20 cellular contexts compared by ENCODE assay signal in genomic region chr18:6994053-6994452, GRCh38.
A peak's percentile ranks its signal among the peaks of the same experiment; 100 is the strongest.
DNase-seq lines count a peak whose midpoint lies in the region; ATAC-seq and TF ChIP-seq lines count a peak whose summit lies in the region.
"Had no signal": no experiment of that assay in that cellular context is flagged by ENCODE, and none has a peak within 500 bp of the region (broad histone marks: within the 10 kb centered on the region; RNA-seq: fewer than 3 reads in every experiment).

No MANE protein-coding gene starts in this region.

- H3K36me3 Mint-ChIP-seq in endodermal cell (ENCODE audit: low read depth) (peaks cover 76% of the 10 kb centered on the region), Caco-2 (ENCODE audit: insufficient read depth, unreplicated experiment) (peaks cover 53% of the 10 kb centered on the region)
- H3K36me3 Mint-ChIP-seq: activated naive CD8-positive, alpha-beta T cell had no signal

- H3K9ac ChIP-seq in endodermal cell (ENCODE audit: extremely low read depth, low read length, poor library complexity, severe bottlenecking) = no peak overlapping the region
- H3K9ac ChIP-seq: parathyroid adenoma had no signal

- intact Hi-C loops in Right ventricle myocardium inferior (cut with DNase I) = no loop called here
- intact Hi-C loops in left lung (cut with DNase I) = no loop called here
- intact Hi-C loops in Caco-2 (cut with micrococcal nuclease; ENCODE audit: unreplicated experiment) = no loop called here

- POLR2A ChIA-PET in Caco-2 (lab: Charles Lee) = no interaction called here

- H3K27me3 Mint-ChIP-seq in endodermal cell (ENCODE audit: insufficient read depth) = no peaks in the 10 kb centered on the region
- no peaks in the 10 kb centered on the region for H3K27me3 Mint-ChIP-seq in Caco-2 (ENCODE audit: insufficient read depth, unreplicated experiment)
- H3K27me3 Mint-ChIP-seq: activated CD8-positive, alpha-beta T cell treated with anti-CD3 and anti-CD28 coated beads for 36 hours; activated naive CD8-positive, alpha-beta T cell had no signal

- CTCF ChIA-PET in Caco-2 (lab: Charles Lee) = interaction anchor here (1.4 kb wide), 1 partner anchor 74 kb away, joined by 6 read pairs; no protein-coding TSS in a partner anchor

- peak; percentile 29 to 48 for DNase-seq in cardiac muscle cell (ENCODE audit: low read depth in 1 of 2, low spot score in 1 of 2)
- DNase-seq in Right ventricle myocardium inferior (ENCODE audit: missing footprints) = no peak
- peak; percentile 49 for DNase-seq in endodermal cell
- no peak for DNase-seq in left lung
- no peak for DNase-seq in activated CD4-positive, alpha-beta T cell treated with anti-CD3 and anti-CD28 coated beads, Interleukin-2, amount 50 U/mL, for 1 hour
- no peak for DNase-seq in NCI-H128 (lab: John Stamatoyannopoulos, UW; ENCODE audit: unreplicated experiment)
- DNase-seq in retina = no peak
- DNase-seq in Caco-2 = no peak
- DNase-seq: activated CD8-positive, alpha-beta T cell treated with anti-CD3 and anti-CD28 coated beads for 36 hours; activated T-cell treated with anti-CD3 and anti-CD28 coated beads, Interleukin-2, amount 50 U/mL, for 48 hours; CD4-positive, alpha-beta T cell; DMS53; NCI-H1436; NCI-H345; NK-92 treated with Interleukin-12 subunit alpha and Interleukin-12 subunit beta, amount 100 ng/mL, for 24 hours; SW 1271 had no signal

- H3K9me3 ChIP-seq in cardiac muscle cell (ENCODE audit: low read depth) = no peaks in the 10 kb centered on the region
- no peaks in the 10 kb centered on the region for H3K9me3 ChIP-seq in endodermal cell (ENCODE audit: control insufficient read depth, low read length)
- no peaks in the 10 kb centered on the region for H3K9me3 ChIP-seq in left lung
- no peaks in the 10 kb centered on the region for H3K9me3 ChIP-seq in Caco-2
- H3K9me3 ChIP-seq: thoracic aorta had no signal

- BruUV-seq in Caco-2 (replicated peaks; lab: Mats Ljungman, UMichigan) = no TSS peak

- TF ChIP-seq CTCF in cardiac muscle cell (IDR thresholded peaks at IDR 0.05; ENCODE audit: low read depth, low read length) (no peak), endodermal cell (conservative IDR thresholded peaks at IDR 0.05) (no peak), left lung (IDR thresholded peaks at IDR 0.05) (no peak), Caco-2 (IDR thresholded peaks at IDR 0.05; ENCODE audit: insufficient read depth in 1 of 2, low read depth in 1 of 2, low read length in 1 of 2, severe bottlenecking in 1 of 2, unreplicated experiment in 1 of 2) (no peak)

- WGBS in endodermal cell (ENCODE audit: insufficient coverage in 1 of 2, insufficient read length in 1 of 2), 2 experiments = 87 to 100% methylated on average over 1 to 4 of the region's 5 CpGs

- H3K27ac Mint-ChIP-seq in endodermal cell = peak overlapping the region; percentile 52
- H3K27ac Mint-ChIP-seq in Caco-2 (ENCODE audit: unreplicated experiment) = no peak overlapping the region
- H3K27ac Mint-ChIP-seq: activated CD8-positive, alpha-beta T cell treated with anti-CD3 and anti-CD28 coated beads for 36 hours; activated naive CD8-positive, alpha-beta T cell; CD4-positive, alpha-beta T cell had no signal

- no peak overlapping the region for H3K4me3 Mint-ChIP-seq in endodermal cell
- no peak overlapping the region for H3K4me3 Mint-ChIP-seq in Caco-2 (ENCODE audit: unreplicated experiment)
- H3K4me3 Mint-ChIP-seq: activated CD8-positive, alpha-beta T cell treated with anti-CD3 and anti-CD28 coated beads for 36 hours; activated naive CD8-positive, alpha-beta T cell; CD4-positive, alpha-beta T cell had no signal

- H3K4me3 ChIP-seq in cardiac muscle cell (no peak overlapping the region), endodermal cell (ENCODE audit: low read length) (no peak overlapping the region), left lung (no peak overlapping the region), Caco-2 (ENCODE audit: low read depth, low read length) (no peak overlapping the region)
- H3K4me3 ChIP-seq: thoracic aorta had no signal

- H3K27ac ChIP-seq in cardiac muscle cell (peak overlapping the region; percentile 83), endodermal cell (ENCODE audit: low read depth, low read length) (no peak overlapping the region), left lung (no peak overlapping the region)
- H3K27ac ChIP-seq: parathyroid adenoma, thoracic aorta had no signal

- H3K9me3 Mint-ChIP-seq in endodermal cell (no peaks in the 10 kb centered on the region), Caco-2 (ENCODE audit: unreplicated experiment) (no peaks in the 10 kb centered on the region)
- H3K9me3 Mint-ChIP-seq: activated CD8-positive, alpha-beta T cell treated with anti-CD3 and anti-CD28 coated beads for 36 hours; CD4-positive, alpha-beta T cell had no signal

- peaks cover 5% of the 10 kb centered on the region for H3K36me3 ChIP-seq in cardiac muscle cell
- peaks cover 89% of the 10 kb centered on the region for H3K36me3 ChIP-seq in endodermal cell (ENCODE audit: control insufficient read depth, insufficient read depth, low read length)
- H3K36me3 ChIP-seq in left lung = no peaks in the 10 kb centered on the region
- peaks cover 1% of the 10 kb centered on the region; the same call in 1 of the 2 replicates for H3K36me3 ChIP-seq in Caco-2 (ENCODE audit: control insufficient read depth, insufficient read depth, low read length)
- H3K36me3 ChIP-seq: thoracic aorta had no signal

- no peaks in the 10 kb centered on the region for H3K27me3 ChIP-seq in cardiac muscle cell
- no peaks in the 10 kb centered on the region for H3K27me3 ChIP-seq in endodermal cell (ENCODE audit: control insufficient read depth, insufficient read depth, low read length, poor library complexity, severe bottlenecking)
- H3K27me3 ChIP-seq in left lung = no peaks in the 10 kb centered on the region
- no peaks in the 10 kb centered on the region for H3K27me3 ChIP-seq in Caco-2 (replicated peaks; ENCODE audit: control insufficient read depth, insufficient read depth, low read length)

- H3K4me1 Mint-ChIP-seq in endodermal cell (no peaks in the 10 kb centered on the region), Caco-2 (ENCODE audit: low read depth, unreplicated experiment) (no peaks in the 10 kb centered on the region)

- H3K4me1 ChIP-seq in cardiac muscle cell (ENCODE audit: low read depth) = peaks cover 7% of the 10 kb centered on the region
- no peaks in the 10 kb centered on the region for H3K4me1 ChIP-seq in endodermal cell (ENCODE audit: control insufficient read depth, insufficient read depth, low read length)
- H3K4me1 ChIP-seq in left lung = no peaks in the 10 kb centered on the region
- no peaks in the 10 kb centered on the region for H3K4me1 ChIP-seq in Caco-2
- H3K4me1 ChIP-seq: parathyroid adenoma had no signal

- no peak for ATAC-seq in Right ventricle myocardium inferior
- peak; percentile 56 for ATAC-seq in left lung
- ATAC-seq: activated CD8-positive, alpha-beta T cell treated with anti-CD3 and anti-CD28 coated beads for 36 hours; left lobe of liver had no signal

Comparison
In these comparisons a context has a peak if more than half of its experiments do, and no peak if none do; other contexts are left out.
1. DNase-seq: peak in cardiac muscle cell (2 of 2) and endodermal cell (single experiment); none in Right ventricle myocardium inferior (single experiment), left lung (0 of 2), activated CD4-positive, alpha-beta T cell treated with anti-CD3 and anti-CD28 coated beads, Interleukin-2, amount 50 U/mL, for 1 hour (single experiment), NCI-H128 (single experiment), retina (single experiment) and Caco-2 (0 of 2).